Comparison of ENCODE assay signal across 27 cellular contexts in the genomic region with DNA sequence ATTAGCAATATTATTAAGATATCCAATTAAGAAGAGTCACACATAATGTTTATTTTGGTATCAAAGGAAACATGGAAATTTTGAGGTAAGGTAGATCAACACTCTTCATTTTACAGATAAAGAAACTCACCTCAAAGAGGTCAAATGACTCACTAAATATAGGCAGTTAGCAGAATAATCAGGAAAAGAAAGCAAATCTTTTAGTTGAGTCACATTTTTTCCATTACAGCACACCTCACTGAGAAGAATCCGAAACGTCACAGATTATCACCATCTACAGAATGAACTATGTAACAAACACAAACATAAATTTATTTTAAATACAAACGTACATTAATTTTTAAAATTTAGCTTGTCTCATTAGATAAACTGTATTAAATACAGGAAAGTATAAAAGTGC.
"Had no signal": no experiment of that assay in that cellular context is flagged by ENCODE, and none has a peak within 500 bp of the region (broad histone marks: within the 10 kb centered on the region; RNA-seq: fewer than 3 reads in every experiment).

No MANE protein-coding gene starts in this region.

- FAIRE-seq: keratinocyte had no signal

- H3K4me1 Mint-ChIP-seq: endodermal cell; immature natural killer cell; naive thymus-derived CD4-positive, alpha-beta T cell; stimulated activated effector memory CD8-positive, alpha-beta T cell treated with anti-CD3 and anti-CD28 coated beads, Interleukin-12 subunit alpha, Interleukin-12 subunit beta, amount 100 ng/mL, for 72 hours had no signal

- H3K27me3 Mint-ChIP-seq: naive thymus-derived CD4-positive, alpha-beta T cell; progenitor cell of endocrine pancreas had no signal

- H3K4me3 Mint-ChIP-seq: endodermal cell; immature natural killer cell; naive thymus-derived CD4-positive, alpha-beta T cell; nephron; neural progenitor cell; stimulated activated effector memory CD8-positive, alpha-beta T cell treated with anti-CD3 and anti-CD28 coated beads, Interleukin-12 subunit alpha, Interleukin-12 subunit beta, amount 100 ng/mL, for 72 hours had no signal

- H3K27ac ChIP-seq: esophagus muscularis mucosa, left lung, neural progenitor cell, parathyroid adenoma, right atrium auricular region, sigmoid colon, stomach, thyroid gland, vagina had no signal

- H3K9me3 Mint-ChIP-seq: endodermal cell; stimulated activated effector memory CD8-positive, alpha-beta T cell treated with anti-CD3 and anti-CD28 coated beads, Interleukin-12 subunit alpha, Interleukin-12 subunit beta, amount 100 ng/mL, for 72 hours had no signal

- H3K9ac ChIP-seq: neural progenitor cell, parathyroid adenoma had no signal

- H3K9me3 ChIP-seq: left lung, sigmoid colon, thyroid gland, vagina had no signal

- H3K36me3 ChIP-seq: esophagus muscularis mucosa, left lung, neural progenitor cell, right atrium auricular region, sigmoid colon, stomach, thyroid gland, vagina had no signal

- H3K4me1 ChIP-seq: esophagus muscularis mucosa, left lung, neural progenitor cell, parathyroid adenoma, right atrium auricular region, sigmoid colon, stomach, thyroid gland, vagina had no signal

- H3K27ac Mint-ChIP-seq: endodermal cell; immature natural killer cell; naive thymus-derived CD4-positive, alpha-beta T cell; nephron; neural progenitor cell; progenitor cell of endocrine pancreas; stimulated activated effector memory CD8-positive, alpha-beta T cell treated with anti-CD3 and anti-CD28 coated beads, Interleukin-12 subunit alpha, Interleukin-12 subunit beta, amount 100 ng/mL, for 72 hours had no signal

- ATAC-seq: left cardiac atrium; left lung; naive thymus-derived CD4-positive, alpha-beta T cell; stimulated activated effector memory CD8-positive, alpha-beta T cell treated with anti-CD3 and anti-CD28 coated beads, Interleukin-12 subunit alpha, Interleukin-12 subunit beta, amount 100 ng/mL, for 72 hours had no signal

- DNase-seq: cortex of kidney; effector CD8-positive, alpha-beta T cell; endodermal cell; foreskin melanocyte; hypothalamus; immature natural killer cell; left cardiac atrium; left lung; mammary epithelial cell; mesendoderm; midbrain; naive thymus-derived CD4-positive, alpha-beta T cell; sigmoid colon; stimulated activated CD4-positive, alpha-beta T cell treated with anti-CD3 and anti-CD28 coated beads, Interleukin-2, amount 100 ng/mL, for 24 hours; stimulated activated CD4-positive, alpha-beta T cell treated with anti-CD3 and anti-CD28 coated beads, Interleukin-4, amount 100 ng/mL, for 24 hours; stimulated activated naive CD4-positive, alpha-beta T cell treated with Interleukin-2 at 50 U/mL for 16 hours; stomach; thyroid gland had no signal

- H3K36me3 Mint-ChIP-seq: immature natural killer cell; naive thymus-derived CD4-positive, alpha-beta T cell; neural progenitor cell; stimulated activated effector memory CD8-positive, alpha-beta T cell treated with anti-CD3 and anti-CD28 coated beads, Interleukin-12 subunit alpha, Interleukin-12 subunit beta, amount 100 ng/mL, for 72 hours had no signal

- H3K4me3 ChIP-seq: esophagus muscularis mucosa, left lung, neural progenitor cell, right atrium auricular region, sigmoid colon, stomach, thyroid gland, vagina had no signal

- H3K27me3 ChIP-seq: esophagus muscularis mucosa, left lung, neural progenitor cell, right atrium auricular region, sigmoid colon, stomach, thyroid gland, vagina had no signal
